ENCODE assay signal across 11 cellular contexts in genomic region chr13:78426183-78426582, GRCh38.
"Had no signal": no experiment of that assay in that cellular context is flagged by ENCODE, and none has a peak within 500 bp of the region (broad histone marks: within the 10 kb centered on the region; RNA-seq: fewer than 3 reads in every experiment).

No MANE protein-coding gene starts in this region.

- H3K9me3 ChIP-seq: HAP-1 had no signal

- FAIRE-seq: H1, H54 had no signal

- ATAC-seq: GM23338, HCT116 had no signal

- DNase-seq: GM23248, GOT3, H7, H9, HCEC 1CT, HFFc6 had no signal

- H3K9ac ChIP-seq: GM23248 had no signal

- H3K27ac Mint-ChIP-seq: GM23338, H9, HFFc6 had no signal

- H3K27ac ChIP-seq: GM23248 had no signal

- H3K4me3 ChIP-seq: GM23248, GM23338, HAP-1 had no signal

- H2AFZ ChIP-seq: GM23248, GM23338 had no signal

- H3K4me3 Mint-ChIP-seq: GM23338, H9, HFFc6 had no signal

- H3K4me1 ChIP-seq: HAP-1 had no signal

- H3K4me2 ChIP-seq: GM23338 had no signal

- H3K36me3 ChIP-seq: HAP-1 had no signal

- H3K9me3 Mint-ChIP-seq: GM23338, H9, HFFc6 had no signal
